14 cellular contexts compared by ENCODE assay signal in the genomic region with DNA sequence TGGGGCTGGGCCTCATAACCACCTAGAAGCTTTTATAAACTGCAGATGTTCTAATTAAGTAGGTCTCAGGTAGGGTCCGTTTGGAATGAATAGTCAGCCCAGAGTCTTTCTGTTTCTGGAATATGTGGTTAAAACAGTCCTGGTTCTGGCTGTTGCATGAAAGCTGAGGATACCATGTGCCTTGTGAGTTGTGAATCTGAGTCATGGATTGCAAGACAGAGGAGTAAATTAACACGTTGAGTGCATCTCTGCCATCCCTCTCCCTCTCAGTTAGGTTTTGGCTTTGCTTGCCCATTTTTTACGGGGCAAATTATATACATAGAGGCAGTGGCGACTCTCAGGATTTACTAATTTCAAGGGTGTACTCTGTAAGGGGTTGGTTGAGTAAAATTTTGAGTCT.
A peak's percentile ranks its signal among the peaks of the same experiment; 100 is the strongest.
DNase-seq lines count a peak whose midpoint lies in the region; ATAC-seq and TF ChIP-seq lines count a peak whose summit lies in the region.
"Had no signal": no experiment of that assay in that cellular context is flagged by ENCODE, and none has a peak within 500 bp of the region (broad histone marks: within the 10 kb centered on the region; RNA-seq: fewer than 3 reads in every experiment).

No MANE protein-coding gene starts in this region.

- no peaks in the 10 kb centered on the region for H3K9me3 ChIP-seq in neutrophil

- DNase-seq in T-helper 1 cell (no peak), T1000 (lab: John Stamatoyannopoulos, UW) (no peak), hypothalamus (lab: John Stamatoyannopoulos, UW) (no peak)
- DNase-seq in activated naive CD8-positive, alpha-beta T cell treated with anti-CD3 and anti-CD28 coated beads, Interleukin-2, amount 50 U/mL, for 24 hours: no peak
- DNase-seq: activated gamma-delta T cell; hippocampal formation; KBM-7; NK-92 treated with Interleukin-12 subunit alpha and Interleukin-12 subunit beta, amount 100 ng/mL, for 24 hours; trophoblast cell had no signal

- peak overlapping the region; percentile 94 for H3K27ac ChIP-seq in neutrophil
- H3K27ac ChIP-seq: VCaP had no signal

- TF ChIP-seq CTCF in neutrophil (IDR thresholded peaks at IDR 0.05): no peak

- ATAC-seq in HG03280 (IDR thresholded peaks at IDR 0.05; ENCODE audit: unreplicated experiment) (peak; percentile 3), GM19324 (IDR thresholded peaks at IDR 0.05; ENCODE audit: low FRiP score, unreplicated experiment) (no peak)
- peak; percentile 17 for ATAC-seq in activated naive CD8-positive, alpha-beta T cell treated with anti-CD3 and anti-CD28 coated beads, Interleukin-2, amount 50 U/mL, for 24 hours

- H3K4me3 ChIP-seq in neutrophil (ENCODE audit: low read depth in 1 of 2, low read length in 1 of 2): no peak overlapping the region

- H3K4me3 Mint-ChIP-seq in T-helper 1 cell treated with Interleukin-12 subunit alpha and Interleukin-12 subunit beta and Interleukin-4 antibody, amounts not matched to agents 30 μg/mL and 1 μg/mL, for 36 hours: no peak overlapping the region
- H3K4me3 Mint-ChIP-seq in activated naive CD8-positive, alpha-beta T cell treated with anti-CD3 and anti-CD28 coated beads, Interleukin-2, amount 50 U/mL, for 24 hours: peak overlapping the region; percentile 5

- no peaks in the 10 kb centered on the region for H3K27me3 ChIP-seq in neutrophil

- peaks cover 88 to 91% of the 10 kb centered on the region in 2 experiments for H3K4me1 ChIP-seq in neutrophil (ENCODE audit: control insufficient read depth in 1 of 2, insufficient read depth in 1 of 2, low read depth in 1 of 2, low read length in 1 of 2)

- no peaks in the 10 kb centered on the region for H3K9me3 Mint-ChIP-seq in T-helper 1 cell treated with Interleukin-12 subunit alpha and Interleukin-12 subunit beta and Interleukin-4 antibody, amounts not matched to agents 30 μg/mL and 1 μg/mL, for 36 hours
- no peaks in the 10 kb centered on the region for H3K9me3 Mint-ChIP-seq in activated naive CD8-positive, alpha-beta T cell treated with anti-CD3 and anti-CD28 coated beads, Interleukin-2, amount 50 U/mL, for 24 hours

- H3K36me3 ChIP-seq in neutrophil: no peaks in the 10 kb centered on the region

- no peaks in the 10 kb centered on the region for H3K27me3 Mint-ChIP-seq in T-helper 1 cell treated with Interleukin-12 subunit alpha and Interleukin-12 subunit beta and Interleukin-4 antibody, amounts not matched to agents 30 μg/mL and 1 μg/mL, for 36 hours (ENCODE audit: low read depth)
- H3K27me3 Mint-ChIP-seq in activated naive CD8-positive, alpha-beta T cell treated with anti-CD3 and anti-CD28 coated beads, Interleukin-2, amount 50 U/mL, for 24 hours: no peaks in the 10 kb centered on the region

- peaks cover 74% of the 10 kb centered on the region for H3K4me1 Mint-ChIP-seq in T-helper 1 cell treated with Interleukin-12 subunit alpha and Interleukin-12 subunit beta and Interleukin-4 antibody, amounts not matched to agents 30 μg/mL and 1 μg/mL, for 36 hours (ENCODE audit: low read depth)
- peaks cover 97% of the 10 kb centered on the region for H3K4me1 Mint-ChIP-seq in activated naive CD8-positive, alpha-beta T cell treated with anti-CD3 and anti-CD28 coated beads, Interleukin-2, amount 50 U/mL, for 24 hours

- H3K36me3 Mint-ChIP-seq in T-helper 1 cell treated with Interleukin-12 subunit alpha and Interleukin-12 subunit beta and Interleukin-4 antibody, amounts not matched to agents 30 μg/mL and 1 μg/mL, for 36 hours (ENCODE audit: low read depth): peaks cover 33% of the 10 kb centered on the region
- peaks cover 54% of the 10 kb centered on the region for H3K36me3 Mint-ChIP-seq in activated naive CD8-positive, alpha-beta T cell treated with anti-CD3 and anti-CD28 coated beads, Interleukin-2, amount 50 U/mL, for 24 hours (ENCODE audit: low read depth)

- peak overlapping the region; percentile 97 for H3K27ac Mint-ChIP-seq in T-helper 1 cell treated with Interleukin-12 subunit alpha and Interleukin-12 subunit beta and Interleukin-4 antibody, amounts not matched to agents 30 μg/mL and 1 μg/mL, for 36 hours
- H3K27ac Mint-ChIP-seq in activated naive CD8-positive, alpha-beta T cell treated with anti-CD3 and anti-CD28 coated beads, Interleukin-2, amount 50 U/mL, for 24 hours: peak overlapping the region; percentile 95
